In the genomic region with DNA sequence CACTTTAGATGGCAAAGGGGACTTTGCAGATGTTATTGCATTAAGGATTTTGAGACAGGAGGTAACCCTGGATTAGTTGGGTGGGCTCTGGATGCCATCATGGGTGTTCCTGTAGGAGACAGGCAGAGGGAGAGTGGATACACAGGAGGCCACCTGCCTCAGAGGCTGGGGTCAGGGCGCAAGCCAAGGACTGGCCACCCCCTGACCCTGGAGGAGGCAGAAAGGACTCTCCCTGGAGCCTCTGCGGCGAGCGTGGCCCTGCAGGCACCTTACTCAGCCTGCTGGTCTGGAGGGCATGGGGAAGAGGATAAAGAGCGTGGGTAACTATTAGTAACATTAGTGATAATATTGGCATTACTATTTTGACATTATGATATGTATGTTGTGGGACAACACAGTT, we compare ENCODE assay signal across 21 cellular contexts. TPM values are rescaled to one million over a fixed set of nuclear protein-coding genes. Genes with fewer than 3 reads are reported as not detected.
DNase-seq lines count a peak whose midpoint lies in the region; ATAC-seq, FAIRE-seq and TF ChIP-seq lines count a peak whose summit lies in the region.
"Had no signal": no experiment of that assay in that cellular context is flagged by ENCODE, and none has a peak within 500 bp of the region (broad histone marks: within the 10 kb centered on the region; RNA-seq: fewer than 3 reads in every experiment).

No MANE protein-coding gene starts in this region.

- no peak overlapping the region for H3K27ac ChIP-seq in RWPE2 (ENCODE audit: poor library complexity, severe bottlenecking)
- H3K27ac ChIP-seq in kidney (ENCODE audit: low read depth in 2 of 2, low read length in 2 of 2): no peak overlapping the region
- no peak overlapping the region for H3K27ac ChIP-seq in osteoblast (ENCODE audit: low read depth, low read length)
- H3K27ac ChIP-seq in aorta (ENCODE audit: low read depth in 1 of 2, low read length in 2 of 2): no peak overlapping the region
- H3K27ac ChIP-seq: A549, C4-2B had no signal

- TF ChIP-seq CTCF in RWPE2 (IDR thresholded peaks at IDR 0.05; ENCODE audit: poor library complexity, severe bottlenecking) (no peak), kidney (IDR thresholded peaks at IDR 0.05; ENCODE audit: borderline replicate concordance, extremely low read depth, insufficient read depth) (no peak), osteoblast (IDR thresholded peaks at IDR 0.05; ENCODE audit: extremely low read depth, low read depth, low read length) (no peak)

- no peak overlapping the region for H2AFZ ChIP-seq in osteoblast (ENCODE audit: low read length)

- no peak for ATAC-seq in RWPE2 (ENCODE audit: low read depth)
- no peak for ATAC-seq in aorta (ENCODE audit: low FRiP score)
- ATAC-seq: A549; CD8-positive, alpha-beta T cell had no signal

- H3K4me1 ChIP-seq in RWPE2 (ENCODE audit: insufficient read depth, poor library complexity, severe bottlenecking) (no peaks in the 10 kb centered on the region), kidney (ENCODE audit: control insufficient read depth in 1 of 2, insufficient read depth in 1 of 2, low read depth in 1 of 2, low read length in 2 of 2) (no peaks in the 10 kb centered on the region), osteoblast (ENCODE audit: insufficient read depth, low read length) (no peaks in the 10 kb centered on the region), aorta (ENCODE audit: control insufficient read depth in 1 of 2, insufficient read depth in 2 of 2, low read length in 2 of 2) (no peaks in the 10 kb centered on the region)
- H3K4me1 ChIP-seq: A549, BE2C had no signal

- H3K4me3 ChIP-seq in RWPE2 (ENCODE audit: severe bottlenecking) (no peak overlapping the region), kidney (ENCODE audit: low read length in 2 of 2) (no peak overlapping the region), osteoblast (ENCODE audit: insufficient read depth, low read length) (no peak overlapping the region), aorta (ENCODE audit: low read length in 2 of 2) (no peak overlapping the region)
- H3K4me3 ChIP-seq: A549 had no signal

- no peak overlapping the region for H3K9ac ChIP-seq in kidney (ENCODE audit: low read length in 2 of 2)

- no peak for FAIRE-seq in kidney (lab: Jason Lieb, UNC)
- FAIRE-seq: A549, D721Med, G401.6, GM12891 had no signal

- DNase-seq in RWPE2 (ENCODE audit: low spot score): peak; percentile 9
- DNase-seq in kidney: peak; percentile 33
- peak; percentile 19 for DNase-seq in osteoblast (ENCODE audit: insufficient read length, low spot score, missing footprints)
- peak; percentile 15 to 55 for DNase-seq in aorta
- DNase-seq in activated gamma-delta T cell treated with Interleukin-2 at 50 U/mL for 16 hours: no peak
- DNase-seq in NCI-H446 (lab: John Stamatoyannopoulos, UW): no peak
- DNase-seq: BE2C; CD8-positive, alpha-beta T cell; COR-L47; DMS153; DMS79 treated with DMSO at 0.1 percent for 48 hours; EL; GOT3; H9 had no signal

- H3K9me3 ChIP-seq in RWPE2 (ENCODE audit: severe bottlenecking) (no peaks in the 10 kb centered on the region), kidney (ENCODE audit: control insufficient read depth in 1 of 2, low read length in 2 of 2) (no peaks in the 10 kb centered on the region), osteoblast (ENCODE audit: low read depth, low read length) (no peaks in the 10 kb centered on the region), aorta (ENCODE audit: control insufficient read depth, low read length) (no peaks in the 10 kb centered on the region)
- H3K9me3 ChIP-seq: A549, BE2C had no signal

- intact Hi-C loops in kidney (cut with DNase I): no loop called here
- intact Hi-C loops in aorta (cut with DNase I): no loop called here

- no peaks in the 10 kb centered on the region for H3K36me3 ChIP-seq in RWPE2 (ENCODE audit: low read depth)
- H3K36me3 ChIP-seq in kidney (ENCODE audit: control insufficient read depth in 1 of 2, insufficient read depth in 2 of 2, low read length in 2 of 2): no peaks in the 10 kb centered on the region
- H3K36me3 ChIP-seq in osteoblast (ENCODE audit: insufficient read depth, low read length): no peaks in the 10 kb centered on the region
- H3K36me3 ChIP-seq in aorta (ENCODE audit: control insufficient read depth in 1 of 2, insufficient read depth in 2 of 2, low read length in 1 of 2): no peaks in the 10 kb centered on the region
- H3K36me3 ChIP-seq: BE2C had no signal

- no peaks in the 10 kb centered on the region for H3K79me2 ChIP-seq in osteoblast (ENCODE audit: insufficient read depth, low read length)

- no peaks in the 10 kb centered on the region for H4K20me1 ChIP-seq in osteoblast (ENCODE audit: insufficient read depth, low read length)

- H3K27me3 ChIP-seq in RWPE2 (ENCODE audit: insufficient read depth, poor library complexity, severe bottlenecking): peaks cover 3% of the 10 kb centered on the region
- H3K27me3 ChIP-seq in osteoblast (ENCODE audit: insufficient read depth, low read length): no peaks in the 10 kb centered on the region
- H3K27me3 ChIP-seq in aorta (ENCODE audit: control insufficient read depth in 1 of 2, insufficient read depth in 2 of 2, low read length in 1 of 2): no peaks in the 10 kb centered on the region

- WGBS in aorta, 2 donors: 70 to 71% methylated on average over 5 of the region's 5 CpGs

- H3K4me2 ChIP-seq in osteoblast (ENCODE audit: insufficient read depth, low read length): no peak overlapping the region
- H3K4me2 ChIP-seq: A549 had no signal

RNA-seq across cellular contexts. Expression of a gene that starts 21.6 kb away (rescaled TPM):
- total RNA-seq in kidney (4.6 TPM), osteoblast (not detected in 2 replicates), aorta (not detected)
- polyA plus RNA-seq in kidney (ENCODE audit: insufficient read depth, low read depth, low replicate concordance) (1.5 TPM), aorta (not detected)
- total RNA-seq: CD8-positive, alpha-beta T cell; H9; HT1080 had no signal
- polyA plus RNA-seq: A549, AG04450 had no signal

RNA-seq across cellular contexts. Expression of a gene that starts 25.9 kb away (rescaled TPM):
- total RNA-seq in kidney (119 TPM), osteoblast (70.2 and 84.9 TPM in 2 replicates), aorta (10 to 100 TPM; 83.7 to 94.0 TPM)
- polyA plus RNA-seq in kidney (ENCODE audit: insufficient read depth, low read depth, low replicate concordance) (310 TPM), aorta (100 to 1,000 TPM; 415 to 787 TPM)

Comparison
In these comparisons a context has a peak if more than half of its experiments do, and no peak if none do; other contexts are left out.
1. DNase-seq: peak in RWPE2 (single experiment), kidney (single experiment), osteoblast (single experiment) and aorta (2 of 2); none in activated gamma-delta T cell treated with Interleukin-2 at 50 U/mL for 16 hours (single experiment) and NCI-H446 (0 of 2).